Comparison of ENCODE assay signal across 8 cellular contexts in genomic region chr1:234478152-234478480, GRCh38. TPM values are rescaled to one million over a fixed set of nuclear protein-coding genes. Genes with fewer than 3 reads are reported as not detected.
DNase-seq lines count a peak whose midpoint lies in the region; ATAC-seq, FAIRE-seq and TF ChIP-seq lines count a peak whose summit lies in the region.

No MANE protein-coding gene starts in this region.

- peaks cover 15% of the 10 kb centered on the region for H3K27me3 Mint-ChIP-seq in T-helper 1 cell treated with Interleukin-12 subunit alpha and Interleukin-12 subunit beta and Interleukin-4 antibody, amounts not matched to agents 30 μg/mL and 1 μg/mL, for 36 hours (ENCODE audit: low read depth)

- H3K27me3 ChIP-seq in KMS-11 (ENCODE audit: insufficient read depth, low read depth) (no peaks in the 10 kb centered on the region), GM12878 (replicated peaks in 1 of 2; ENCODE audit: control insufficient read depth in 2 of 2, insufficient read depth in 2 of 2, low read length in 1 of 2) (no peaks in the 10 kb centered on the region), keratinocyte (ENCODE audit: control insufficient read depth, extremely low read depth, insufficient read depth, low read length) (no peaks in the 10 kb centered on the region)

- peak overlapping the region; percentile 94 for H3K4me3 ChIP-seq in KMS-11 (IDR thresholded peaks at IDR 0.05; ENCODE audit: insufficient read depth, low read depth, low read length)
- H3K4me3 ChIP-seq in GM12878, result peak overlapping the region; percentile 96
- H3K4me3 ChIP-seq in keratinocyte (ENCODE audit: control insufficient read depth in 2 of 3, extremely low read depth in 1 of 3, insufficient read depth in 2 of 3, low read depth in 1 of 3, low read length in 3 of 3), result peak overlapping the region; percentile 62 to 87 (median 84)

- H3K27ac ChIP-seq in KMS-11 (peak overlapping the region; percentile 83), GM12878 (ENCODE audit: control insufficient read depth, insufficient read depth) (peak overlapping the region; percentile 78), keratinocyte (ENCODE audit: control insufficient read depth, insufficient read depth, low read length) (peak overlapping the region; percentile 40)

- H3K9ac ChIP-seq in KMS-11 (peak overlapping the region; percentile 80; the same call in 1 of the 2 replicates), GM12878 (ENCODE audit: control insufficient read depth, insufficient read depth, low read length) (peak overlapping the region; percentile 85), keratinocyte (ENCODE audit: control insufficient read depth, extremely low read depth, insufficient read depth, low read length) (peak overlapping the region; percentile 75)

- FAIRE-seq in GM12878 (lab: Jason Lieb, UNC) (no peak), keratinocyte (lab: Jason Lieb, UNC) (no peak)

- WGBS in GM12878 (ENCODE audit: insufficient coverage, insufficient replicate concordance, low lambda C conversion rate, missing lambda C conversion rate), result under 1% methylated on average over 42 of the region's 43 CpGs

- no TSS peak for BruUV-seq in GM12878 (replicated peaks; lab: Mats Ljungman, UMichigan)

- peaks cover 28% of the 10 kb centered on the region; the same call in 1 of the 2 replicates for H3K79me2 ChIP-seq in KMS-11 (ENCODE audit: insufficient read depth, low read depth)
- peaks cover 46% of the 10 kb centered on the region for H3K79me2 ChIP-seq in GM12878 (ENCODE audit: control insufficient read depth, insufficient read depth, low read length)
- H3K79me2 ChIP-seq in keratinocyte (ENCODE audit: control insufficient read depth, insufficient read depth, low read length), result peaks cover 19% of the 10 kb centered on the region

- CTCF ChIA-PET in GM12878 (lab: Yijun Ruan, JAX), result interaction anchor here (0.7 to 1.9 kb wide), 5 partner anchors 9 to 155 kb away, joined by 3 to 7 read pairs (median 4); partner anchors contain the start of gene COA6

- in situ Hi-C loops in GM12878 (cut with MboI), result no loop called here

- peaks cover 4% of the 10 kb centered on the region for H3K9me3 Mint-ChIP-seq in T-helper 1 cell treated with Interleukin-12 subunit alpha and Interleukin-12 subunit beta and Interleukin-4 antibody, amounts not matched to agents 30 μg/mL and 1 μg/mL, for 36 hours

- TF ChIP-seq CTCF in GM10266 (IDR thresholded peaks at IDR 0.05; ENCODE audit: control insufficient read depth, insufficient read depth, low read depth, missing control alignments) (no peak), KMS-11 (conservative IDR thresholded peaks at IDR 0.05; ENCODE audit: low read depth, low read length) (no peak), GM12878 (IDR thresholded peaks at IDR 0.05 in 2 of 3, conservative IDR thresholded peaks at IDR 0.05 in 1 of 3; ENCODE audit: control insufficient read depth in 2 of 3, extremely low read depth in 1 of 3, insufficient read depth in 1 of 3, low read depth in 3 of 3, low read length in 3 of 3) (no peak), keratinocyte (optimal IDR thresholded peaks at IDR 0.05 in 1 of 3, IDR thresholded peaks at IDR 0.05 in 1 of 3, conservative IDR thresholded peaks at IDR 0.05 in 1 of 3; ENCODE audit: extremely low read depth in 1 of 3, insufficient read depth in 2 of 3, low read length in 3 of 3) (no peak)

- intact Hi-C loops in GM12878 (cut with micrococcal nuclease; ENCODE audit: unreplicated experiment), result loop anchor here (5.0 to 10.0 kb wide), 2 partner anchors 263 to 366 kb away; no protein-coding TSS in a partner anchor

- dilution Hi-C loops in keratinocyte (cut with MboI; ENCODE audit: extremely low pct_ligation_motif_present, low sequenced_read_pairs), result no loop called here

- peak; percentile 60 for TF ChIP-seq POLR2A in GM12878 (IDR thresholded peaks at IDR 0.05; ENCODE audit: low read depth, low read length)

- H3K9me1 ChIP-seq in keratinocyte (ENCODE audit: control insufficient read depth, extremely low read depth, insufficient read depth, low read length), result no peaks in the 10 kb centered on the region

- H3K36me3 ChIP-seq in KMS-11 (ENCODE audit: insufficient read depth), result no peaks in the 10 kb centered on the region
- H3K36me3 ChIP-seq in GM12878 (ENCODE audit: control insufficient read depth in 2 of 2, insufficient read depth in 2 of 2, low read length in 1 of 2), result no peaks in the 10 kb centered on the region
- H3K36me3 ChIP-seq in keratinocyte (ENCODE audit: control insufficient read depth in 2 of 2, extremely low read depth in 1 of 2, insufficient read depth in 2 of 2, low read length in 2 of 2), result peaks cover 0 to 1% of the 10 kb centered on the region in 2 experiments

- peaks cover 7% of the 10 kb centered on the region for H3K36me3 Mint-ChIP-seq in T-helper 1 cell treated with Interleukin-12 subunit alpha and Interleukin-12 subunit beta and Interleukin-4 antibody, amounts not matched to agents 30 μg/mL and 1 μg/mL, for 36 hours (ENCODE audit: low read depth)

- SMC1A ChIA-PET in GM12878 (lab: Charles Lee; ENCODE audit: uncharacterized antibody, unreplicated experiment), result interaction anchor here (0.8 to 2.0 kb wide), 6 partner anchors 9 to 1092 kb away, joined by 3 to 11 read pairs (median 4); no protein-coding TSS in a partner anchor

- H3K4me1 ChIP-seq in KMS-11 (ENCODE audit: low read depth, poor library complexity, severe bottlenecking) (peaks cover 19% of the 10 kb centered on the region), GM12878 (ENCODE audit: control insufficient read depth, insufficient read depth, low read length) (peaks cover 30% of the 10 kb centered on the region), keratinocyte (ENCODE audit: control insufficient read depth, extremely low read depth, insufficient read depth, low read length) (peaks cover 11% of the 10 kb centered on the region)

- peak overlapping the region; percentile 79 for H3K4me3 Mint-ChIP-seq in T-helper 1 cell treated with Interleukin-12 subunit alpha and Interleukin-12 subunit beta and Interleukin-4 antibody, amounts not matched to agents 30 μg/mL and 1 μg/mL, for 36 hours

- RAD21 ChIA-PET in GM12878 (lab: Charles Lee; ENCODE audit: unreplicated experiment), result interaction anchor here (1.0 to 1.9 kb wide), 6 partner anchors 17 to 606 kb away, joined by 3 to 6 read pairs (median 4); no protein-coding TSS in a partner anchor

- H2AFZ ChIP-seq in KMS-11 (ENCODE audit: low read depth) (peak overlapping the region; percentile 53), GM12878 (ENCODE audit: control insufficient read depth, low read depth, low read length) (peak overlapping the region; percentile 90), keratinocyte (ENCODE audit: control insufficient read depth, low read length) (peak overlapping the region; percentile 71)

- POLR2A ChIA-PET in GM12878 (lab: Charles Lee), result interaction anchor here (0.6 to 2.8 kb wide), 5 partner anchors 9 to 168 kb away, joined by 3 to 15 read pairs (median 4); no protein-coding TSS in a partner anchor

- no peak for TF ChIP-seq RAD21 in GM12878 (IDR thresholded peaks at IDR 0.05; ENCODE audit: insufficient read depth, low read depth, low read length)

- no peak for TF ChIP-seq EP300 in GM12878 (IDR thresholded peaks at IDR 0.05; ENCODE audit: borderline replicate concordance in 1 of 2, control insufficient read depth in 1 of 2, low read depth in 2 of 2, low read length in 2 of 2)

- H4K20me1 ChIP-seq in KMS-11 (ENCODE audit: insufficient read depth) (no peaks in the 10 kb centered on the region), GM12878 (ENCODE audit: control insufficient read depth, insufficient read depth) (no peaks in the 10 kb centered on the region), keratinocyte (ENCODE audit: control insufficient read depth, extremely low read depth, insufficient read depth, low read length) (no peaks in the 10 kb centered on the region)

- DNase-seq in GM10266 (ENCODE audit: extremely low spot score) (peak; percentile 73), GM12878 (ENCODE audit: low read depth, low spot score) (no peak), keratinocyte (ENCODE audit: low read depth, low spot score) (no peak), GOT3 (lab: John Stamatoyannopoulos, UW) (no peak)
- peak; percentile 29 to 35 for DNase-seq in stimulated activated CD4-positive, alpha-beta T cell treated with anti-CD3 and anti-CD28 coated beads, Interleukin-1b, Interleukin-23, amount 100 ng/mL, for 1 hour (ENCODE audit: low read depth in 2 of 2)

- H3K4me2 ChIP-seq in KMS-11 (peak overlapping the region; percentile 77), GM12878 (ENCODE audit: control insufficient read depth, insufficient read depth) (peak overlapping the region; percentile 91), keratinocyte (ENCODE audit: control insufficient read depth, extremely low read depth, insufficient read depth, low read depth, low read length) (peak overlapping the region; percentile 80)

- H3K9me3 ChIP-seq in GM12878 (replicated peaks; ENCODE audit: control insufficient read depth, insufficient read depth, low read length) (no peaks in the 10 kb centered on the region), keratinocyte (ENCODE audit: control insufficient read depth, low read depth, low read length) (no peaks in the 10 kb centered on the region)

- H3K27ac Mint-ChIP-seq in T-helper 1 cell treated with Interleukin-12 subunit alpha and Interleukin-12 subunit beta and Interleukin-4 antibody, amounts not matched to agents 30 μg/mL and 1 μg/mL, for 36 hours, result peak overlapping the region; percentile 79

- peaks cover 41% of the 10 kb centered on the region for H3K4me1 Mint-ChIP-seq in T-helper 1 cell treated with Interleukin-12 subunit alpha and Interleukin-12 subunit beta and Interleukin-4 antibody, amounts not matched to agents 30 μg/mL and 1 μg/mL, for 36 hours (ENCODE audit: low read depth)

- ATAC-seq in GM21786 (IDR thresholded peaks at IDR 0.05; ENCODE audit: unreplicated experiment), result peak; percentile 63
- peak; percentile 77 for ATAC-seq in GM12878

RNA-seq across cellular contexts. Expression of gene TARBP1, which starts 0.9 kb away (rescaled TPM):
- total RNA-seq in GM12878 (2013; cell fraction: nucleolus; rRNA removed), result 201 and 211 TPM in 2 replicates
- total RNA-seq in GM12878 (2014; rRNA removed) (36.8 and 50.2 TPM in 2 replicates), GM12878 (2014; rRNA removed; fragmentation: Illumina TruSeq; extraction: Trizol) (43.0 and 49.0 TPM in 2 replicates), GM12878 (2021) (31.2 and 33.8 TPM in 2 replicates)
- polyA plus RNA-seq in GM12878 (2011; ENCODE audit: low read depth), result 39.2 TPM
- polyA plus RNA-seq in GM12878 (2011; rRNA removed) (94.4 and 113 TPM in 2 replicates), GM12878 (2014; fragmentation: Illumina TruSeq; extraction: Trizol) (50.1 and 68.9 TPM in 2 replicates), GM12878 (2014; fragmentation: Nextera tagmentation; extraction: Ambion mirVana) (10 to 100 TPM; 22.0 to 26.2 TPM), GM12878 (2014; rRNA removed) (58.0 and 67.1 TPM in 2 replicates), GM12878 (2016; fragmentation: Nextera tagmentation; extraction: Ambion mirVana) (10 to 100 TPM; 10.8 to 17.9 TPM), keratinocyte (18.4 to 28.7 TPM (median 23.6 TPM) in 3 replicates)
- 36.8 and 38.2 TPM in 2 replicates for polyA plus RNA-seq in GM12878 (2011; cell fraction: cytosol; rRNA removed)
- polyA plus RNA-seq in GM12878 (2011; cell fraction: nucleus; rRNA removed), result 192 and 194 TPM in 2 replicates
- polyA plus RNA-seq in GM12878 (2012), result 32.4 and 44.6 TPM in 2 replicates
- 33.6 and 34.2 TPM in 2 replicates for polyA minus RNA-seq in GM12878 (2011; rRNA and poly(A)+ RNA removed)
- 9.8 and 11.7 TPM in 2 replicates for polyA minus RNA-seq in GM12878 (2011; cell fraction: cytosol; rRNA and poly(A)+ RNA removed)
- polyA minus RNA-seq in GM12878 (2011; cell fraction: nucleus; rRNA and poly(A)+ RNA removed), result 29.8 and 33.2 TPM in 2 replicates
- polyA plus RNA-seq in keratinocyte (2011; ENCODE audit: low read depth), result 9.5 TPM
- 11.2 and 26.8 TPM in 2 replicates for polyA plus RNA-seq in keratinocyte (2011; cell fraction: cytosol; rRNA removed)
- 70.3 and 70.5 TPM in 2 replicates for polyA plus RNA-seq in keratinocyte (2011; cell fraction: nucleus; rRNA removed)
- 10.5 and 11.1 TPM in 2 replicates for polyA plus RNA-seq in keratinocyte (2012; ENCODE audit: low replicate concordance)
- polyA minus RNA-seq in keratinocyte, result 6.8 to 25.2 TPM (median 15.0 TPM) in 3 replicates
- 8.2 TPM for polyA minus RNA-seq in keratinocyte (2011; cell fraction: cytosol; rRNA and poly(A)+ RNA removed)
- polyA minus RNA-seq in keratinocyte (2011; cell fraction: nucleus; rRNA and poly(A)+ RNA removed), result 11.1 and 25.7 TPM in 2 replicates

Comparison
In these comparisons a context has a peak if more than half of its experiments do, and no peak if none do; other contexts are left out.
1. DNase-seq: peak in GM10266 (single experiment) and stimulated activated CD4-positive, alpha-beta T cell treated with anti-CD3 and anti-CD28 coated beads, Interleukin-1b, Interleukin-23, amount 100 ng/mL, for 1 hour (2 of 2); none in GM12878 (single experiment), keratinocyte (single experiment) and GOT3 (single experiment).
2. Peak in every context shown above with its lines, with median percentiles within 50 percentile points of each other: H2AFZ ChIP-seq, H3K27ac ChIP-seq, H3K4me2 ChIP-seq, H3K4me3 ChIP-seq and H3K9ac ChIP-seq.